ENCODE assay signal across 9 cellular contexts in genomic region chr20:53847118-53847842, GRCh38.
DNase-seq lines count a peak whose midpoint lies in the region; ATAC-seq lines count a peak whose summit lies in the region.
"Had no signal": no experiment of that assay in that cellular context is flagged by ENCODE, and none has a peak within 500 bp of the region (broad histone marks: within the 10 kb centered on the region; RNA-seq: fewer than 3 reads in every experiment).

No MANE protein-coding gene starts in this region.

- ATAC-seq in activated naive CD4-positive, alpha-beta T cell treated with anti-CD3 and anti-CD28 coated beads, Interleukin-2, amount 50 U/mL, for 72 hours, result no peak
- ATAC-seq in stimulated activated naive CD8-positive, alpha-beta T cell treated with anti-CD3 and anti-CD28 coated beads, Interleukin-15, amount 100 ng/mL, for 72 hours, result no peak
- ATAC-seq in GM19035 (IDR thresholded peaks at IDR 0.05; ENCODE audit: unreplicated experiment), result no peak

- H3K27me3 Mint-ChIP-seq in activated naive CD4-positive, alpha-beta T cell treated with anti-CD3 and anti-CD28 coated beads, Interleukin-2, amount 50 U/mL, for 24 hours, result no peaks in the 10 kb centered on the region
- H3K27me3 Mint-ChIP-seq in activated T-helper 2 cell treated with anti-CD3 and anti-CD28 coated beads, Interferon-gamma antibody, Interleukin-2, Interleukin-4, amounts not matched to agents 10 μg/mL and 5 μg/mL and 100 μg/mL, durations not matched to agents 14 hours and 24 hours and 36 hours (ENCODE audit: low read depth), result no peaks in the 10 kb centered on the region
- H3K27me3 Mint-ChIP-seq in stimulated activated naive CD8-positive, alpha-beta T cell treated with anti-CD3 and anti-CD28 coated beads, Interleukin-15, amount 100 ng/mL, for 72 hours, result no peaks in the 10 kb centered on the region

- H3K9me3 Mint-ChIP-seq in activated naive CD4-positive, alpha-beta T cell treated with anti-CD3 and anti-CD28 coated beads, Interleukin-2, amount 50 U/mL, for 24 hours, result no peaks in the 10 kb centered on the region
- H3K9me3 Mint-ChIP-seq in activated naive CD4-positive, alpha-beta T cell treated with anti-CD3 and anti-CD28 coated beads, Interleukin-2, amount 50 U/mL, for 72 hours, result no peaks in the 10 kb centered on the region
- no peaks in the 10 kb centered on the region for H3K9me3 Mint-ChIP-seq in activated T-helper 2 cell treated with anti-CD3 and anti-CD28 coated beads, Interferon-gamma antibody, Interleukin-2, Interleukin-4, amounts not matched to agents 10 μg/mL and 5 μg/mL and 100 μg/mL, durations not matched to agents 14 hours and 24 hours and 36 hours
- H3K9me3 Mint-ChIP-seq in stimulated activated naive CD8-positive, alpha-beta T cell treated with anti-CD3 and anti-CD28 coated beads, Interleukin-15, amount 100 ng/mL, for 72 hours, result no peaks in the 10 kb centered on the region

- H3K36me3 Mint-ChIP-seq in activated naive CD4-positive, alpha-beta T cell treated with anti-CD3 and anti-CD28 coated beads, Interleukin-2, amount 50 U/mL, for 24 hours, result no peaks in the 10 kb centered on the region
- H3K36me3 Mint-ChIP-seq in activated naive CD4-positive, alpha-beta T cell treated with anti-CD3 and anti-CD28 coated beads, Interleukin-2, amount 50 U/mL, for 72 hours, result peaks cover 0 to 5% of the 10 kb centered on the region in 2 donors
- no peaks in the 10 kb centered on the region for H3K36me3 Mint-ChIP-seq in activated T-helper 2 cell treated with anti-CD3 and anti-CD28 coated beads, Interferon-gamma antibody, Interleukin-2, Interleukin-4, amounts not matched to agents 10 μg/mL and 5 μg/mL and 100 μg/mL, durations not matched to agents 14 hours and 24 hours and 36 hours (ENCODE audit: low read depth)

- intact Hi-C loops in activated T-helper 2 cell treated with anti-CD3 and anti-CD28 coated beads, Interferon-gamma antibody, Interleukin-2, Interleukin-4, amounts not matched to agents 10 μg/mL and 5 μg/mL and 100 μg/mL, durations not matched to agents 14 hours and 24 hours and 36 hours (cut with micrococcal nuclease), result loop anchor here (2.0 to 10.0 kb wide), 2 partner anchors 18 to 192 kb away; no protein-coding TSS in a partner anchor

- H3K4me1 Mint-ChIP-seq in activated naive CD4-positive, alpha-beta T cell treated with anti-CD3 and anti-CD28 coated beads, Interleukin-2, amount 50 U/mL, for 24 hours, result peaks cover 61% of the 10 kb centered on the region
- peaks cover 56% of the 10 kb centered on the region for H3K4me1 Mint-ChIP-seq in activated T-helper 2 cell treated with anti-CD3 and anti-CD28 coated beads, Interferon-gamma antibody, Interleukin-2, Interleukin-4, amounts not matched to agents 10 μg/mL and 5 μg/mL and 100 μg/mL, durations not matched to agents 14 hours and 24 hours and 36 hours (ENCODE audit: low read depth)
- peaks cover 83% of the 10 kb centered on the region for H3K4me1 Mint-ChIP-seq in stimulated activated naive CD8-positive, alpha-beta T cell treated with anti-CD3 and anti-CD28 coated beads, Interleukin-15, amount 100 ng/mL, for 72 hours

- peak overlapping the region; percentile 78 for H3K4me3 Mint-ChIP-seq in activated naive CD4-positive, alpha-beta T cell treated with anti-CD3 and anti-CD28 coated beads, Interleukin-2, amount 50 U/mL, for 24 hours
- peak overlapping the region; percentile 59 for H3K4me3 Mint-ChIP-seq in activated T-helper 2 cell treated with anti-CD3 and anti-CD28 coated beads, Interferon-gamma antibody, Interleukin-2, Interleukin-4, amounts not matched to agents 10 μg/mL and 5 μg/mL and 100 μg/mL, durations not matched to agents 14 hours and 24 hours and 36 hours (ENCODE audit: low read depth)
- H3K4me3 Mint-ChIP-seq in stimulated activated naive CD8-positive, alpha-beta T cell treated with anti-CD3 and anti-CD28 coated beads, Interleukin-15, amount 100 ng/mL, for 72 hours, result peak overlapping the region; percentile 60 to 62

- DNase-seq in activated naive CD4-positive, alpha-beta T cell treated with anti-CD3 and anti-CD28 coated beads, Interleukin-2, amount 50 U/mL, for 72 hours (ENCODE audit: low spot score in 2 of 2), result no peak
- peak; percentile 56 for DNase-seq in M059J (ENCODE audit: low read depth)
- DNase-seq in activated T-helper 2 cell treated with anti-CD3 and anti-CD28 coated beads, Interferon-gamma antibody, Interleukin-2, Interleukin-4, amounts not matched to agents 10 μg/mL and 5 μg/mL and 100 μg/mL, durations not matched to agents 14 hours and 24 hours and 36 hours (ENCODE audit: low spot score), result no peak
- no peak for DNase-seq in stimulated activated naive CD8-positive, alpha-beta T cell treated with anti-CD3 and anti-CD28 coated beads, Interleukin-15, amount 100 ng/mL, for 72 hours
- no peak for DNase-seq in superior temporal gyrus (ENCODE audit: extremely low spot score)
- no peak for DNase-seq in NCI-H2196 treated with DMSO at 0.1 percent for 48 hours (lab: John Stamatoyannopoulos, UW; ENCODE audit: unreplicated experiment)
- DNase-seq: activated gamma-delta T cell had no signal

- H3K27ac Mint-ChIP-seq in activated naive CD4-positive, alpha-beta T cell treated with anti-CD3 and anti-CD28 coated beads, Interleukin-2, amount 50 U/mL, for 24 hours, result peak overlapping the region; percentile 89
- H3K27ac Mint-ChIP-seq in activated naive CD4-positive, alpha-beta T cell treated with anti-CD3 and anti-CD28 coated beads, Interleukin-2, amount 50 U/mL, for 72 hours, result peak overlapping the region in 1 of 2 donors; percentile 81
- peak overlapping the region; percentile 51 for H3K27ac Mint-ChIP-seq in activated T-helper 2 cell treated with anti-CD3 and anti-CD28 coated beads, Interferon-gamma antibody, Interleukin-2, Interleukin-4, amounts not matched to agents 10 μg/mL and 5 μg/mL and 100 μg/mL, durations not matched to agents 14 hours and 24 hours and 36 hours
- peak overlapping the region; percentile 29 to 87 for H3K27ac Mint-ChIP-seq in stimulated activated naive CD8-positive, alpha-beta T cell treated with anti-CD3 and anti-CD28 coated beads, Interleukin-15, amount 100 ng/mL, for 72 hours
